ENCODE assay signal across 13 cellular contexts in the genomic region with DNA sequence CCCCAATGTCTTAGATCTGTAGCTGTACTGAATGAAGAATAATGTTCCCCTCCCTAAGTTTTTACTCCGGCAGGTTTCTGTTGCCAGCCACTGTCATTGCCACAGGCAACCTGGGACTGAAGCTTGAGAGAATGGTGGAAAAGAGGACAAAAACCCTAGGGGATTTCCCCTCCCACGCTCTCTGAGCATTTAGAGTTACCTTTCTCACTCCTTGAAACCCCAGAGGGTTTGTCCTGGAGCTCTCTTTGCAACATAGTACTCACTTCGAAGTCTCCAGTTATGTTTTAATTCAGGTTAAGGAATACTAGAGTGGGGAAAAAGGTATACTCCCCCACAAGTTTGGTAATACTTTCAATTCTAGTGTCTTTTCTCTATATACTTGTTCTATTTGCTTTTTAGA. TPM values are rescaled to one million over a fixed set of nuclear protein-coding genes. Genes with fewer than 3 reads are reported as not detected.
A peak's percentile ranks its signal among the peaks of the same experiment; 100 is the strongest.
DNase-seq lines count a peak whose midpoint lies in the region; ATAC-seq lines count a peak whose summit lies in the region.
"Had no signal": no experiment of that assay in that cellular context is flagged by ENCODE, and none has a peak within 500 bp of the region (broad histone marks: within the 10 kb centered on the region; RNA-seq: fewer than 3 reads in every experiment).

No MANE protein-coding gene starts in this region.

- H3K4me1 Mint-ChIP-seq in activated naive CD4-positive, alpha-beta T cell treated with anti-CD3 and anti-CD28 coated beads for 36 hours (ENCODE audit: low read depth): peaks cover 20% of the 10 kb centered on the region
- no peaks in the 10 kb centered on the region for H3K4me1 Mint-ChIP-seq in activated naive CD4-positive, alpha-beta T cell treated with anti-CD3 and anti-CD28 coated beads, Interleukin-2, amount 10 ng/mL, durations not matched to agents 7 days and 5 days
- H3K4me1 Mint-ChIP-seq in stimulated activated memory B cell treated with anti-CD40 and anti-IgM and Interleukin-4, amounts not matched to agents 10 μg/mL and 1 μg/mL and 100 μg/mL, for 72 hours: peaks cover 13% of the 10 kb centered on the region
- H3K4me1 Mint-ChIP-seq: activated CD8-positive, alpha-beta memory T cell treated with anti-CD3 and anti-CD28 coated beads, Interleukin-2, amount 10 ng/mL, durations not matched to agents 7 days and 5 days; IgD-negative memory B cell had no signal

- ATAC-seq in GM21619 (IDR thresholded peaks at IDR 0.05; ENCODE audit: unreplicated experiment) (peak; percentile 67), HG03520 (IDR thresholded peaks at IDR 0.05; ENCODE audit: unreplicated experiment) (peak; percentile 12), GM19023 (IDR thresholded peaks at IDR 0.05; ENCODE audit: unreplicated experiment) (no peak)
- peak; percentile 43 for ATAC-seq in stimulated activated memory B cell treated with anti-CD40 and anti-IgM and Interleukin-4, amounts not matched to agents 10 μg/mL and 1 μg/mL and 100 μg/mL, for 72 hours
- ATAC-seq: activated CD8-positive, alpha-beta memory T cell treated with anti-CD3 and anti-CD28 coated beads, Interleukin-2, amount 10 ng/mL, durations not matched to agents 7 days and 5 days; gastrocnemius medialis; natural killer cell treated with Interleukin-12 subunit alpha and Interleukin-12 subunit beta and Interleukin-15 and Interleukin-18, amount 100 ng/mL, for 72 hours had no signal

- intact Hi-C loops in activated naive CD4-positive, alpha-beta T cell treated with anti-CD3 and anti-CD28 coated beads for 36 hours (cut with micrococcal nuclease): loop anchor here (2.0 to 5.0 kb wide), 2 partner anchors 36 to 186 kb away; a partner anchor contains a TSS

- CTCF ChIA-PET in activated naive CD4-positive, alpha-beta T cell treated with anti-CD3 and anti-CD28 coated beads for 36 hours (lab: Charles Lee): interaction anchor here (0.9 kb wide), 1 partner anchor 158 kb away, joined by 3 read pairs; no protein-coding TSS in a partner anchor
- CTCF ChIA-PET in activated naive CD4-positive, alpha-beta T cell treated with anti-CD3 and anti-CD28 coated beads, Interleukin-2, amount 10 ng/mL, durations not matched to agents 7 days and 5 days (lab: Charles Lee): interaction anchor here (0.7 kb wide), 1 partner anchor 66 kb away, joined by 3 read pairs; no protein-coding TSS in a partner anchor

- no peaks in the 10 kb centered on the region for H3K9me3 Mint-ChIP-seq in activated naive CD4-positive, alpha-beta T cell treated with anti-CD3 and anti-CD28 coated beads for 36 hours
- no peaks in the 10 kb centered on the region for H3K9me3 Mint-ChIP-seq in activated naive CD4-positive, alpha-beta T cell treated with anti-CD3 and anti-CD28 coated beads, Interleukin-2, amount 10 ng/mL, durations not matched to agents 7 days and 5 days
- no peaks in the 10 kb centered on the region for H3K9me3 Mint-ChIP-seq in stimulated activated memory B cell treated with anti-CD40 and anti-IgM and Interleukin-4, amounts not matched to agents 10 μg/mL and 1 μg/mL and 100 μg/mL, for 72 hours
- H3K9me3 Mint-ChIP-seq: IgD-negative memory B cell; natural killer cell treated with Interleukin-12 subunit alpha and Interleukin-12 subunit beta and Interleukin-15 and Interleukin-18, amount 100 ng/mL, for 72 hours had no signal

- no peaks in the 10 kb centered on the region for H3K27me3 Mint-ChIP-seq in activated naive CD4-positive, alpha-beta T cell treated with anti-CD3 and anti-CD28 coated beads for 36 hours (ENCODE audit: low read depth)
- H3K27me3 Mint-ChIP-seq in activated naive CD4-positive, alpha-beta T cell treated with anti-CD3 and anti-CD28 coated beads, Interleukin-2, amount 10 ng/mL, durations not matched to agents 7 days and 5 days: peaks cover 4% of the 10 kb centered on the region
- H3K27me3 Mint-ChIP-seq in stimulated activated memory B cell treated with anti-CD40 and anti-IgM and Interleukin-4, amounts not matched to agents 10 μg/mL and 1 μg/mL and 100 μg/mL, for 72 hours: no peaks in the 10 kb centered on the region
- H3K27me3 Mint-ChIP-seq: IgD-negative memory B cell had no signal

- no peaks in the 10 kb centered on the region for H3K36me3 Mint-ChIP-seq in activated naive CD4-positive, alpha-beta T cell treated with anti-CD3 and anti-CD28 coated beads for 36 hours (ENCODE audit: low read depth)
- no peaks in the 10 kb centered on the region for H3K36me3 Mint-ChIP-seq in activated naive CD4-positive, alpha-beta T cell treated with anti-CD3 and anti-CD28 coated beads, Interleukin-2, amount 10 ng/mL, durations not matched to agents 7 days and 5 days
- H3K36me3 Mint-ChIP-seq in stimulated activated memory B cell treated with anti-CD40 and anti-IgM and Interleukin-4, amounts not matched to agents 10 μg/mL and 1 μg/mL and 100 μg/mL, for 72 hours: no peaks in the 10 kb centered on the region
- H3K36me3 Mint-ChIP-seq: activated CD8-positive, alpha-beta memory T cell treated with anti-CD3 and anti-CD28 coated beads, Interleukin-2, amount 10 ng/mL, durations not matched to agents 7 days and 5 days; IgD-negative memory B cell; natural killer cell treated with Interleukin-12 subunit alpha and Interleukin-12 subunit beta and Interleukin-15 and Interleukin-18, amount 100 ng/mL, for 72 hours had no signal

- H3K4me3 Mint-ChIP-seq in activated naive CD4-positive, alpha-beta T cell treated with anti-CD3 and anti-CD28 coated beads for 36 hours: no peak overlapping the region
- H3K4me3 Mint-ChIP-seq in activated naive CD4-positive, alpha-beta T cell treated with anti-CD3 and anti-CD28 coated beads, Interleukin-2, amount 10 ng/mL, durations not matched to agents 7 days and 5 days: no peak overlapping the region
- H3K4me3 Mint-ChIP-seq in stimulated activated memory B cell treated with anti-CD40 and anti-IgM and Interleukin-4, amounts not matched to agents 10 μg/mL and 1 μg/mL and 100 μg/mL, for 72 hours: no peak overlapping the region
- H3K4me3 Mint-ChIP-seq: activated CD8-positive, alpha-beta memory T cell treated with anti-CD3 and anti-CD28 coated beads, Interleukin-2, amount 10 ng/mL, durations not matched to agents 7 days and 5 days; IgD-negative memory B cell; natural killer cell treated with Interleukin-12 subunit alpha and Interleukin-12 subunit beta and Interleukin-15 and Interleukin-18, amount 100 ng/mL, for 72 hours had no signal

- H3K27ac Mint-ChIP-seq in activated naive CD4-positive, alpha-beta T cell treated with anti-CD3 and anti-CD28 coated beads for 36 hours: no peak overlapping the region
- H3K27ac Mint-ChIP-seq in activated naive CD4-positive, alpha-beta T cell treated with anti-CD3 and anti-CD28 coated beads, Interleukin-2, amount 10 ng/mL, durations not matched to agents 7 days and 5 days: no peak overlapping the region
- peak overlapping the region; percentile 42 for H3K27ac Mint-ChIP-seq in stimulated activated memory B cell treated with anti-CD40 and anti-IgM and Interleukin-4, amounts not matched to agents 10 μg/mL and 1 μg/mL and 100 μg/mL, for 72 hours
- H3K27ac Mint-ChIP-seq: activated CD8-positive, alpha-beta memory T cell treated with anti-CD3 and anti-CD28 coated beads, Interleukin-2, amount 10 ng/mL, durations not matched to agents 7 days and 5 days; IgD-negative memory B cell; natural killer cell treated with Interleukin-12 subunit alpha and Interleukin-12 subunit beta and Interleukin-15 and Interleukin-18, amount 100 ng/mL, for 72 hours had no signal

- DNase-seq in activated naive CD4-positive, alpha-beta T cell treated with anti-CD3 and anti-CD28 coated beads for 36 hours: peak; percentile 47
- no peak for DNase-seq in activated naive CD4-positive, alpha-beta T cell treated with anti-CD3 and anti-CD28 coated beads, Interleukin-2, amount 10 ng/mL, durations not matched to agents 7 days and 5 days
- DNase-seq in RPMI8226: no peak
- DNase-seq in NCI-H2196 treated with DMSO at 0.1 percent for 48 hours (lab: John Stamatoyannopoulos, UW; ENCODE audit: unreplicated experiment): no peak
- DNase-seq: activated CD8-positive, alpha-beta memory T cell treated with anti-CD3 and anti-CD28 coated beads, Interleukin-2, amount 10 ng/mL, durations not matched to agents 7 days and 5 days; gastrocnemius medialis; NCI-H1105 had no signal

RNA-seq across cellular contexts. Expression of a gene that starts 31.5 kb away (rescaled TPM):
- 1 to 10 TPM; 4.1 to 4.6 TPM for total RNA-seq in activated naive CD4-positive, alpha-beta T cell treated with anti-CD3 and anti-CD28 coated beads for 36 hours

RNA-seq across cellular contexts. Expression of a gene that starts 35.6 kb away (rescaled TPM):
- 10 to 100 TPM; 94.3 to 95.5 TPM for total RNA-seq in activated naive CD4-positive, alpha-beta T cell treated with anti-CD3 and anti-CD28 coated beads for 36 hours
